In the genomic region with DNA sequence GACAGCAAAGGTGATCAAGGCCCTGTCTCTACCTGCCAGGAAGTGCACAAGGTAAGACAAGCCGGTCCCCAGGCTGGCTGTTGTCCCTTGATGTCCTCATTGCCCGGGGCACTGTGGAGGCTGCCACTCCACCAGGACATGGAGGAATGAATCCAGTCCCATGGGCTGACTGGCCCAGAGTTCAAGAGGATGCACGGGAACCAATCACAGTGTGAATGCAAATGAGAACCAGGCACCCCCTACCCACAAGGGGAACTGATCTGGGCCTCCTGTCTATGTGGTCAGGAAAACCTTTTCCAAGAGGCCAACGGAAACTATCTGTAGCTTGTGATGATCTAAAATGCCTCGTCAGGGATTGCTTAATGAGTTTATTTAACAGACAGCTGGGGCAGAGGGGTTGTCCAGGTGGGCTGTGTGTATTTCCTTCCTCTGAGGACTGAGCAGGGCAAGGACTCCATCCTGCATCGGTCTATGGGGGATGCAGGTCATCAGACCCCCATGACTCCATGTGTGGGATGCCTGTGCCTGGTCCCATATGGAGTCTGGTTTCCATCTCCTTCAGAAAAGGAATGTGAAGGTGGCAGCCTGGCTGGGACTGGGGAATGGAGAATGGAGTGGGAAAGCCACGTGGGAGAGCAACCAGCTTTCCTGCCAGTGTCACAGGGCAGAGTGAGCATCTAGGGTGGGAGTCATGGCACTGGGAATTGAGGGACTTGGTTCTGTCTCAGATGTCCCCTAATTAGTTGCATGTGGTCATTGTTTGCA, we compare ENCODE assay signal across 12 cellular contexts.
A peak's percentile ranks its signal among the peaks of the same experiment; 100 is the strongest.
DNase-seq lines count a peak whose midpoint lies in the region; ATAC-seq and TF ChIP-seq lines count a peak whose summit lies in the region.
"Had no signal": no experiment of that assay in that cellular context is flagged by ENCODE, and none has a peak within 500 bp of the region (broad histone marks: within the 10 kb centered on the region; RNA-seq: fewer than 3 reads in every experiment).

No MANE protein-coding gene starts in this region.

- TF ChIP-seq CTCF in DND-41 (IDR thresholded peaks at IDR 0.05; ENCODE audit: borderline replicate concordance, extremely low read depth, low read length, poor library complexity, severe bottlenecking), result no peak

- H3K9ac ChIP-seq in DND-41 (ENCODE audit: low read depth, low read length), result no peak overlapping the region

- DNase-seq in AG20443 (ENCODE audit: low spot score), result peak; percentile 2
- DNase-seq in DND-41, result peak; percentile 5
- peak; percentile 46 for DNase-seq in UCSD-AML1 (lab: John Stamatoyannopoulos, UW; ENCODE audit: unreplicated experiment)
- peak; percentile 8 for DNase-seq in mucosa of gallbladder (ENCODE audit: low spot score)
- no peak for DNase-seq in NCI-H1694 (lab: John Stamatoyannopoulos, UW)
- no peak for DNase-seq in stimulated activated CD4-positive, alpha-beta T cell treated with anti-CD3 and anti-CD28 coated beads, Interleukin-4, amount 100 ng/mL, for 24 hours
- no peak for DNase-seq in SHP77 (lab: John Stamatoyannopoulos, UW)
- no peak for DNase-seq in EL
- DNase-seq: immature natural killer cell, naive B cell, NCI-H526 treated with DMSO at 0.1 percent for 48 hours had no signal

- no peak overlapping the region for H2AFZ ChIP-seq in DND-41 (ENCODE audit: low read depth, low read length)

- H3K9me3 ChIP-seq in DND-41 (ENCODE audit: insufficient read depth, low read length, severe bottlenecking), result no peaks in the 10 kb centered on the region

- H3K79me2 ChIP-seq in DND-41 (ENCODE audit: insufficient read depth, low read length), result no peaks in the 10 kb centered on the region

- ATAC-seq in DND-41 (ENCODE audit: insufficient read depth, low read depth), result no peak
- ATAC-seq: T-cell had no signal

- no peak overlapping the region for H3K4me3 ChIP-seq in DND-41 (ENCODE audit: low read depth in 1 of 2, low read length in 2 of 2)

- H3K27ac ChIP-seq in DND-41 (ENCODE audit: low read length), result no peak overlapping the region

- no peaks in the 10 kb centered on the region for H3K4me1 ChIP-seq in DND-41 (ENCODE audit: insufficient read depth, low read length)

- no peaks in the 10 kb centered on the region; the same call in none of the 2 replicates for H4K20me1 ChIP-seq in DND-41 (ENCODE audit: insufficient read depth, low read length)

- H3K4me2 ChIP-seq in DND-41 (ENCODE audit: insufficient read depth, low read length), result no peak overlapping the region

- peaks cover 8% of the 10 kb centered on the region for H3K36me3 ChIP-seq in DND-41 (ENCODE audit: insufficient read depth, low read length)

- H3K27me3 ChIP-seq in DND-41 (ENCODE audit: insufficient read depth, low read length, poor library complexity), result no peaks in the 10 kb centered on the region

Comparison
In these comparisons a context has a peak if more than half of its experiments do, and no peak if none do; other contexts are left out.
1. DNase-seq: peak in AG20443 (single experiment), DND-41 (single experiment), UCSD-AML1 (single experiment) and mucosa of gallbladder (single experiment); none in NCI-H1694 (single experiment), stimulated activated CD4-positive, alpha-beta T cell treated with anti-CD3 and anti-CD28 coated beads, Interleukin-4, amount 100 ng/mL, for 24 hours (single experiment), SHP77 (0 of 2) and EL (single experiment).